ENCODE assay signal across 23 cellular contexts in genomic region chrX:39165773-39166172, GRCh38.
DNase-seq lines count a peak whose midpoint lies in the region; ATAC-seq, FAIRE-seq and TF ChIP-seq lines count a peak whose summit lies in the region.
"Had no signal": no experiment of that assay in that cellular context is flagged by ENCODE, and none has a peak within 500 bp of the region (broad histone marks: within the 10 kb centered on the region; RNA-seq: fewer than 3 reads in every experiment).

No MANE protein-coding gene starts in this region.

- no peak overlapping the region for H3K4me3 Mint-ChIP-seq in T-helper 2 cell treated with Interferon-gamma antibody and Interleukin-4, amounts not matched to agents 5 μg/mL and 100 μg/mL, for 36 hours
- no peak overlapping the region for H3K4me3 Mint-ChIP-seq in stimulated activated naive CD8-positive, alpha-beta T cell treated with anti-CD3 and anti-CD28 coated beads, Interleukin-15, Interleukin-2, amounts not matched to agents 100 ng/mL and 50 ng/mL, for 24 hours
- H3K4me3 Mint-ChIP-seq in stimulated activated naive CD8-positive, alpha-beta T cell treated with anti-CD3 and anti-CD28 coated beads, Interleukin-15, amount 100 ng/mL, for 72 hours = no peak overlapping the region
- H3K4me3 Mint-ChIP-seq: CD8-positive, alpha-beta memory T cell; HFFc6 had no signal

- POLR2A ChIA-PET in K562 (lab: Yijun Ruan, JAX) = interaction anchor here (0.6 kb wide), 1 partner anchor 10 kb away, joined by 4 read pairs; no protein-coding TSS in a partner anchor

- no TSS peak for BruUV-seq in K562 (replicated peaks; lab: Mats Ljungman, UMichigan)

- no peaks in the 10 kb centered on the region for H3K36me3 ChIP-seq in K562 (ENCODE audit: control insufficient read depth, insufficient read depth, low read length)
- H3K36me3 ChIP-seq: BLaER1 had no signal

- no peak for TF ChIP-seq CTCF in K562 (IDR thresholded peaks at IDR 0.05 in 2 of 3, conservative IDR thresholded peaks at IDR 0.05 in 1 of 3; ENCODE audit: insufficient read depth in 2 of 3, low read depth in 1 of 3, low read length in 3 of 3)

- H3K27me3 Mint-ChIP-seq in T-helper 2 cell treated with Interferon-gamma antibody and Interleukin-4, amounts not matched to agents 5 μg/mL and 100 μg/mL, for 36 hours (ENCODE audit: low read depth) = no peaks in the 10 kb centered on the region
- peaks cover 4% of the 10 kb centered on the region for H3K27me3 Mint-ChIP-seq in stimulated activated naive CD8-positive, alpha-beta T cell treated with anti-CD3 and anti-CD28 coated beads, Interleukin-15, Interleukin-2, amounts not matched to agents 100 ng/mL and 50 ng/mL, for 24 hours
- peaks cover 7% of the 10 kb centered on the region for H3K27me3 Mint-ChIP-seq in stimulated activated naive CD8-positive, alpha-beta T cell treated with anti-CD3 and anti-CD28 coated beads, Interleukin-15, amount 100 ng/mL, for 72 hours

- no peak for TF ChIP-seq RAD21 in K562 (CRISPR knock-in tag; conservative IDR thresholded peaks at IDR 0.05 in 1 of 2, IDR thresholded peaks at IDR 0.05 in 1 of 2)

- TF ChIP-seq POLR2A in K562 (conservative IDR thresholded peaks at IDR 0.05) = no peak

- no peak overlapping the region for H2AFZ ChIP-seq in K562 (ENCODE audit: low read depth, low read length)

- no peak for TF ChIP-seq EP300 in K562 (IDR thresholded peaks at IDR 0.05; ENCODE audit: low read length)

- H3K9me3 ChIP-seq in K562 (replicated peaks; ENCODE audit: control insufficient read depth, insufficient read depth, low read depth, low read length) = no peaks in the 10 kb centered on the region
- H3K9me3 ChIP-seq: A549, BLaER1 had no signal

- no peaks in the 10 kb centered on the region for H3K9me1 ChIP-seq in K562 (ENCODE audit: control insufficient read depth, insufficient read depth, low read length)

- intact Hi-C loops in K562 (cut with micrococcal nuclease) = no loop called here

- no peak overlapping the region for H3K9ac ChIP-seq in K562 (ENCODE audit: insufficient read depth in 1 of 2, low read depth in 2 of 2, low read length in 2 of 2)
- H3K9ac ChIP-seq: BLaER1 had no signal

- CTCF ChIA-PET in K562 (lab: Yijun Ruan, JAX; ENCODE audit: low intra/inter-chr PET ratio) = no interaction called here

- no peaks in the 10 kb centered on the region for H3K36me3 Mint-ChIP-seq in T-helper 2 cell treated with Interferon-gamma antibody and Interleukin-4, amounts not matched to agents 5 μg/mL and 100 μg/mL, for 36 hours (ENCODE audit: low read depth)
- no peaks in the 10 kb centered on the region for H3K36me3 Mint-ChIP-seq in stimulated activated naive CD8-positive, alpha-beta T cell treated with anti-CD3 and anti-CD28 coated beads, Interleukin-15, Interleukin-2, amounts not matched to agents 100 ng/mL and 50 ng/mL, for 24 hours (ENCODE audit: low read depth)
- H3K36me3 Mint-ChIP-seq: CD8-positive, alpha-beta memory T cell had no signal

- no peak for ATAC-seq in stimulated activated naive CD8-positive, alpha-beta T cell treated with anti-CD3 and anti-CD28 coated beads, Interleukin-15, amount 100 ng/mL, for 72 hours
- ATAC-seq in K562 = no peak
- ATAC-seq: A549, GM12878 had no signal

- H3K4me2 ChIP-seq in K562 (ENCODE audit: insufficient read depth, low read length) = no peak overlapping the region
- H3K4me2 ChIP-seq: A549, BLaER1 had no signal

- H3K27ac Mint-ChIP-seq in T-helper 2 cell treated with Interferon-gamma antibody and Interleukin-4, amounts not matched to agents 5 μg/mL and 100 μg/mL, for 36 hours = peak overlapping the region; percentile 84
- peak overlapping the region; percentile 2 for H3K27ac Mint-ChIP-seq in stimulated activated naive CD8-positive, alpha-beta T cell treated with anti-CD3 and anti-CD28 coated beads, Interleukin-15, Interleukin-2, amounts not matched to agents 100 ng/mL and 50 ng/mL, for 24 hours
- H3K27ac Mint-ChIP-seq in stimulated activated naive CD8-positive, alpha-beta T cell treated with anti-CD3 and anti-CD28 coated beads, Interleukin-15, amount 100 ng/mL, for 72 hours = peak overlapping the region in 1 of 2 donors; percentile 20
- H3K27ac Mint-ChIP-seq: HFFc6 had no signal

- peaks cover 0 to 25% of the 10 kb centered on the region in 2 experiments; a peak in 2 of 5 replicates for H3K27me3 ChIP-seq in K562 (ENCODE audit: control insufficient read depth in 2 of 2, insufficient read depth in 2 of 2, low read length in 2 of 2)

- H3K9me3 Mint-ChIP-seq in T-helper 2 cell treated with Interferon-gamma antibody and Interleukin-4, amounts not matched to agents 5 μg/mL and 100 μg/mL, for 36 hours = no peaks in the 10 kb centered on the region
- no peaks in the 10 kb centered on the region for H3K9me3 Mint-ChIP-seq in stimulated activated naive CD8-positive, alpha-beta T cell treated with anti-CD3 and anti-CD28 coated beads, Interleukin-15, Interleukin-2, amounts not matched to agents 100 ng/mL and 50 ng/mL, for 24 hours
- no peaks in the 10 kb centered on the region for H3K9me3 Mint-ChIP-seq in stimulated activated naive CD8-positive, alpha-beta T cell treated with anti-CD3 and anti-CD28 coated beads, Interleukin-15, amount 100 ng/mL, for 72 hours
- H3K9me3 Mint-ChIP-seq: CD8-positive, alpha-beta memory T cell; HFFc6 had no signal

- no peaks in the 10 kb centered on the region for H4K20me1 ChIP-seq in K562 (replicated peaks; ENCODE audit: control insufficient read depth, insufficient read depth, low read length)
- H4K20me1 ChIP-seq: BLaER1 had no signal

- no peak overlapping the region for H3K27ac ChIP-seq in K562 (ENCODE audit: extremely low read depth, low read depth, low read length)
- H3K27ac ChIP-seq: 22Rv1, A549, BLaER1, HL-60 had no signal

- FAIRE-seq in K562 (lab: Jason Lieb, UNC) = no peak
- FAIRE-seq: A549, GM12878, GM19239, H54 had no signal

- no peak overlapping the region for H3K4me3 ChIP-seq in K562
- H3K4me3 ChIP-seq: A549, BLaER1, GM12878 had no signal

- in situ Hi-C loops in K562 (cut with MboI) = no loop called here

- 0% methylated on average over 4 of the region's 4 CpGs for WGBS in K562 (ENCODE audit: insufficient coverage, low coverage, missing lambda C conversion rate)

- no peak for DNase-seq in T-helper 2 cell treated with Interferon-gamma antibody and Interleukin-4, amounts not matched to agents 5 μg/mL and 100 μg/mL, for 36 hours (ENCODE audit: low spot score)
- DNase-seq in T-helper 2 cell (no peak), K562 (ENCODE audit: extremely low read depth in 1 of 4, low spot score in 3 of 4) (no peak), NCI-H2171 (lab: John Stamatoyannopoulos, UW) (no peak), AML-193 (lab: John Stamatoyannopoulos, UW) (no peak), GOT3 (lab: John Stamatoyannopoulos, UW) (no peak)
- no peak for DNase-seq in stimulated activated naive CD8-positive, alpha-beta T cell treated with anti-CD3 and anti-CD28 coated beads, Interleukin-15, amount 100 ng/mL, for 72 hours
- DNase-seq: CD8-positive, alpha-beta memory T cell; COR-L47; DMS 273 treated with DMSO at 0.1 percent for 48 hours; DMS53; DND-41; EL; HCEC 1CT; HFFc6 had no signal

- H3K4me1 Mint-ChIP-seq in T-helper 2 cell treated with Interferon-gamma antibody and Interleukin-4, amounts not matched to agents 5 μg/mL and 100 μg/mL, for 36 hours (ENCODE audit: low read depth) = peaks cover 68% of the 10 kb centered on the region
- H3K4me1 Mint-ChIP-seq in stimulated activated naive CD8-positive, alpha-beta T cell treated with anti-CD3 and anti-CD28 coated beads, Interleukin-15, Interleukin-2, amounts not matched to agents 100 ng/mL and 50 ng/mL, for 24 hours (ENCODE audit: low read depth) = peaks cover 48% of the 10 kb centered on the region
- peaks cover 30% of the 10 kb centered on the region for H3K4me1 Mint-ChIP-seq in stimulated activated naive CD8-positive, alpha-beta T cell treated with anti-CD3 and anti-CD28 coated beads, Interleukin-15, amount 100 ng/mL, for 72 hours

- 0 out of 5 replicates have a peak, but pooled peaks cover 0 to 4% of the 10 kb centered on the region in 2 experiments for H3K4me1 ChIP-seq in K562 (replicated peaks in 1 of 2; ENCODE audit: control insufficient read depth in 2 of 2, insufficient read depth in 2 of 2, low read length in 2 of 2)
- H3K4me1 ChIP-seq: A549 had no signal

- no peaks in the 10 kb centered on the region for H3K79me2 ChIP-seq in K562 (ENCODE audit: control insufficient read depth, insufficient read depth, low read length)

TF ChIP-seq in K562, 482 proteins besides CTCF, POLR2A, EP300 and RAD21:
- TF ChIP-seq NRF1 (conservative IDR thresholded peaks at IDR 0.05 in 1 of 2, IDR thresholded peaks at IDR 0.05 in 1 of 2) (peak; percentile 13 to 24; a peak in 1 of 4 replicates), ZC3H11A (IDR thresholded peaks at IDR 0.05; ENCODE audit: low read depth, low read length) (no peak)
